In genomic region chr14:99271288-99271941, GRCh38 we compare ENCODE assay signal across 8 cellular contexts. TPM values are rescaled to one million over a fixed set of nuclear protein-coding genes. Genes with fewer than 3 reads are reported as not detected.
DNase-seq lines count a peak whose midpoint lies in the region; ATAC-seq and TF ChIP-seq lines count a peak whose summit lies in the region.

No MANE protein-coding gene starts in this region.

- H3K4me3 ChIP-seq in ACC112 (ENCODE audit: low read depth, low read length) (peak overlapping the region; percentile 74), HEK293 (ENCODE audit: low read depth, low read length) (peak overlapping the region; percentile 73), mucosa of descending colon (peak overlapping the region; percentile 40)

- intact Hi-C loops in MCF 10A (cut with micrococcal nuclease) (loop anchor here (1.0 to 5.0 kb wide), 2 partner anchors 144 to 519 kb away; no protein-coding TSS in a partner anchor), mucosa of descending colon (cut with DNase I, micrococcal nuclease) (no loop called here)

- H3K9me3 ChIP-seq in HEK293 (ENCODE audit: control insufficient read depth, insufficient read depth, low read depth, low read length) (no peaks in the 10 kb centered on the region), mucosa of descending colon (no peaks in the 10 kb centered on the region)

- peak overlapping the region; percentile 90 for H2AFZ ChIP-seq in ACC112 (ENCODE audit: low read length, unreplicated experiment)

- peaks cover 20% of the 10 kb centered on the region for H3K4me1 Mint-ChIP-seq in MCF 10A (ENCODE audit: insufficient read depth, unreplicated experiment)

- H3K9me3 Mint-ChIP-seq in MCF 10A (ENCODE audit: unreplicated experiment) = no peaks in the 10 kb centered on the region

- no peaks in the 10 kb centered on the region for H3K4me1 ChIP-seq in ACC112 (ENCODE audit: control insufficient read depth, insufficient read depth, low read length, unreplicated experiment)
- H3K4me1 ChIP-seq in HEK293 (ENCODE audit: control insufficient read depth, insufficient read depth, low read length) = no peaks in the 10 kb centered on the region; the same call in 1 of the 2 replicates
- peaks cover 17% of the 10 kb centered on the region for H3K4me1 ChIP-seq in mucosa of descending colon (ENCODE audit: low read depth)

- H3K27me3 Mint-ChIP-seq in MCF 10A (ENCODE audit: insufficient read depth, unreplicated experiment) = peaks cover 13% of the 10 kb centered on the region

- POLR2A ChIA-PET in HEK293 (lab: Yijun Ruan, JAX) (interaction anchor here (0.7 kb wide), 1 partner anchor 252 kb away, joined by 3 read pairs; no protein-coding TSS in a partner anchor), MCF 10A (lab: Yijun Ruan, JAX) (interaction anchor here (1.6 kb wide), 1 partner anchor 1294 kb away, joined by 6 read pairs; no protein-coding TSS in a partner anchor)

- H3K79me2 ChIP-seq in ACC112 (ENCODE audit: control insufficient read depth, insufficient read depth, low read length, unreplicated experiment) = no peaks in the 10 kb centered on the region

- CTCF ChIA-PET in HEK293 (lab: Yijun Ruan, JAX) = interaction anchor here (0.6 to 1.0 kb wide), 8 partner anchors 42 to 1293 kb away, joined by 3 to 4 read pairs (median 3); no protein-coding TSS in a partner anchor
- CTCF ChIA-PET in MCF 10A (lab: Yijun Ruan, JAX) = interaction anchor here (0.6 to 1.1 kb wide), 6 partner anchors 82 to 1339 kb away, joined by 3 to 4 read pairs (median 4); no protein-coding TSS in a partner anchor

- no peaks in the 10 kb centered on the region for H3K36me3 Mint-ChIP-seq in MCF 10A (ENCODE audit: insufficient read depth, unreplicated experiment)

- H3K36me3 ChIP-seq in ACC112 (ENCODE audit: insufficient read depth, low read length) = no peaks in the 10 kb centered on the region
- no peaks in the 10 kb centered on the region for H3K36me3 ChIP-seq in HEK293 (ENCODE audit: control insufficient read depth in 2 of 2, insufficient read depth in 1 of 2, low read length in 2 of 2)
- no peaks in the 10 kb centered on the region for H3K36me3 ChIP-seq in mucosa of descending colon (ENCODE audit: low read depth)

- ATAC-seq in mucosa of descending colon (no peak), HG02885 (IDR thresholded peaks at IDR 0.05; ENCODE audit: poor library complexity, unreplicated experiment) (no peak), HG03097 (IDR thresholded peaks at IDR 0.05; ENCODE audit: low FRiP score, unreplicated experiment) (no peak)

- H3K27ac Mint-ChIP-seq in MCF 10A (ENCODE audit: low read depth, unreplicated experiment) = peak overlapping the region; percentile 36

- DNase-seq in MCF 10A (ENCODE audit: unreplicated experiment) (no peak), mucosa of descending colon (no peak), UCSD-AML1 (lab: John Stamatoyannopoulos, UW; ENCODE audit: unreplicated experiment) (no peak), midbrain (lab: John Stamatoyannopoulos, UW) (no peak)

- no TSS peak for BruUV-seq in MCF 10A (replicated peaks; lab: Mats Ljungman, UMichigan)

- no peak overlapping the region for H3K27ac ChIP-seq in ACC112 (ENCODE audit: low read depth, low read length)
- peak overlapping the region; percentile 95 for H3K27ac ChIP-seq in HEK293 (ENCODE audit: extremely low read depth, low read depth, low read length)

- H3K27me3 ChIP-seq in ACC112 (ENCODE audit: insufficient read depth, low read length) = peaks cover 93% of the 10 kb centered on the region

- peak overlapping the region; percentile 72 for H3K4me3 Mint-ChIP-seq in MCF 10A (ENCODE audit: unreplicated experiment)

- no peak for TF ChIP-seq CTCF in HEK293 (tag by site-specific recombination; IDR thresholded peaks at IDR 0.05)
- TF ChIP-seq CTCF in MCF 10A (IDR thresholded peaks at IDR 0.05; ENCODE audit: unreplicated experiment) = no peak
- no peak for TF ChIP-seq CTCF in mucosa of descending colon (IDR thresholded peaks at IDR 0.05)

TF ChIP-seq in HEK293, 187 proteins besides CTCF, POLR2A, EP300 and RAD21:
- TF ChIP-seq ZNF280C (tag by site-specific recombination; IDR thresholded peaks at IDR 0.05) = no peak
- TF ChIP-seq ZNF362 (tag by site-specific recombination; IDR thresholded peaks at IDR 0.05) = peak; percentile 86
- no peak for TF ChIP-seq ZNF341 (tag by site-specific recombination; IDR thresholded peaks at IDR 0.05; ENCODE audit: low read depth)
- no peak for TF ChIP-seq IKZF3 (tag by site-specific recombination; IDR thresholded peaks at IDR 0.05)
- peak; percentile 65 for TF ChIP-seq ZNF335 (tag by site-specific recombination; conservative IDR thresholded peaks at IDR 0.05)
- no peak for TF ChIP-seq ZFP37 (tag by site-specific recombination; IDR thresholded peaks at IDR 0.05)
- no peak for TF ChIP-seq ZNF677 (tag by site-specific recombination; IDR thresholded peaks at IDR 0.05)
- 0 out of 2 replicates have a peak, but pooled peaks have one; percentile 18 for TF ChIP-seq ZNF513 (tag by site-specific recombination; IDR thresholded peaks at IDR 0.05)
- no peak for TF ChIP-seq ZNF211 (tag by site-specific recombination; IDR thresholded peaks at IDR 0.05; ENCODE audit: low read depth)

RNA-seq across cellular contexts. Expression of gene BCL11B, which starts 0.6 kb away (rescaled TPM):
- total RNA-seq in MCF 10A (2022) (0.84 and 1.4 TPM in 2 replicates), mucosa of descending colon (1 to 10 TPM; 2.5 to 5.6 (median 4.9) TPM)
